ENCODE assay signal across 10 cellular contexts in the genomic region with DNA sequence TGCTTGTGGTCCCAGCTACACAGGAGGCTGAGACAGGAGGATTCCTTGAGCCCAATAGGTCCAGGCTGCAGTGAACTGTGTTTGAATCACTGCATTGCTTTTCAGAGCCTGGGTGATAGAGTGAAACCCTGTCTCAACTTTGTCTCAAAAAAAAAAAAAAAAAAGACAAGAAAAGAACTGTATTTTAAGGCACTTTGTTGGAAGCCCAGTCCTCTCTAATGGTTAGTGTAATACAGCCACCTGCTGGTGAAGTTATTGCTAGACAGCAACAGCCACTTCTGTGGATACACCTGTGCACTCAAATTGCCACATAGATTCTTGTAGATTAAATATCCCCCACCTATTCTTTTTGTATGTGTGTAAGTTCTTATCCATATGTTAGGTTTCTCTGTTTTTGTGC. TPM values are rescaled to one million over a fixed set of nuclear protein-coding genes. Genes with fewer than 3 reads are reported as not detected.
DNase-seq lines count a peak whose midpoint lies in the region; ATAC-seq and TF ChIP-seq lines count a peak whose summit lies in the region.
"Had no signal": no experiment of that assay in that cellular context is flagged by ENCODE, and none has a peak within 500 bp of the region (broad histone marks: within the 10 kb centered on the region; RNA-seq: fewer than 3 reads in every experiment).

No MANE protein-coding gene starts in this region.

- H3K4me2 ChIP-seq in H9 (ENCODE audit: insufficient read depth, insufficient read length, low read length) (no peak overlapping the region), MM.1S (ENCODE audit: low read depth, low read length) (no peak overlapping the region)

- H3K4me1 Mint-ChIP-seq in H9 = peaks cover 6 to 14% of the 10 kb centered on the region in 2 experiments

- H3K27me3 ChIP-seq in AG04450 (ENCODE audit: control insufficient read depth, insufficient read depth, low read length) (peaks cover 18% of the 10 kb centered on the region), H9 (ENCODE audit: insufficient read depth, low read length) (no peaks in the 10 kb centered on the region), MM.1S (replicated peaks; ENCODE audit: insufficient read depth, low read length) (no peaks in the 10 kb centered on the region; the same call in 1 of the 2 replicates), body of pancreas (no peaks in the 10 kb centered on the region), right lobe of liver (no peaks in the 10 kb centered on the region)
- H3K27me3 ChIP-seq: SJCRH30 had no signal

- H4K8ac ChIP-seq in H9 (replicated peaks; ENCODE audit: insufficient read length, low read depth, low read length) = no peak overlapping the region

- CTCF ChIA-PET in AG04450 (lab: Charles Lee) = interaction anchor here (0.6 to 9.7 kb wide), 14 partner anchors 10 to 1722 kb away, joined by 3 to 183 read pairs (median 4); a partner anchor contains a TSS

- no peaks in the 10 kb centered on the region for H3K79me2 ChIP-seq in H9 (ENCODE audit: insufficient read depth, low read length)
- no peaks in the 10 kb centered on the region for H3K79me2 ChIP-seq in MM.1S (ENCODE audit: low read length)

- no peak overlapping the region for H3K18ac ChIP-seq in H9 (ENCODE audit: insufficient read length, low read depth, low read length)

- H3K4ac ChIP-seq in H9 (ENCODE audit: low read depth, low read length) = no peak overlapping the region

- H3K4me3 Mint-ChIP-seq in H9 = no peak overlapping the region

- H3K27ac Mint-ChIP-seq in H9 = no peak overlapping the region

- H3K36me3 Mint-ChIP-seq in H9 (ENCODE audit: insufficient read depth in 1 of 3, low read depth in 3 of 3) = no peaks in the 10 kb centered on the region

- H2BK120ac ChIP-seq in H9 (ENCODE audit: low read depth, low read length, poor library complexity, severe bottlenecking) = no peak overlapping the region

- no peak for ATAC-seq in body of pancreas
- peak; percentile 31 to 61 (median 42) for ATAC-seq in right lobe of liver
- no peak for ATAC-seq in HG03439 (IDR thresholded peaks at IDR 0.05; ENCODE audit: unreplicated experiment)

- H3K4me1 ChIP-seq in H9 (ENCODE audit: insufficient read depth, low read length) = no peaks in the 10 kb centered on the region; the same call in 1 of the 2 replicates
- no peaks in the 10 kb centered on the region for H3K4me1 ChIP-seq in MM.1S (ENCODE audit: low read length)
- H3K4me1 ChIP-seq in body of pancreas = peaks cover 17% of the 10 kb centered on the region
- H3K4me1 ChIP-seq in right lobe of liver = peaks cover 0 to 35% (median 9%) of the 10 kb centered on the region in 4 donors
- H3K4me1 ChIP-seq: SJCRH30 had no signal

- no peak for TF ChIP-seq POLR2A in body of pancreas (IDR thresholded peaks at IDR 0.05)
- TF ChIP-seq POLR2A in right lobe of liver (IDR thresholded peaks at IDR 0.05) = no peak

- no peak overlapping the region for H2BK15ac ChIP-seq in H9 (ENCODE audit: low read depth, low read length)

- no peaks in the 10 kb centered on the region; the same call in 1 of the 2 replicates for H3K9me3 ChIP-seq in AG04450 (ENCODE audit: control insufficient read depth, insufficient read depth, low read length)
- no peaks in the 10 kb centered on the region for H3K9me3 ChIP-seq in H9 (ENCODE audit: control insufficient read depth, low read depth, low read length)
- H3K9me3 ChIP-seq in MM.1S (replicated peaks; ENCODE audit: insufficient read depth, low read length) = no peaks in the 10 kb centered on the region
- H3K9me3 ChIP-seq in body of pancreas = no peaks in the 10 kb centered on the region
- H3K9me3 ChIP-seq in right lobe of liver = no peaks in the 10 kb centered on the region
- H3K9me3 ChIP-seq: SJCRH30 had no signal

- H2BK5ac ChIP-seq in H9 (ENCODE audit: insufficient read length, low read length) = no peak overlapping the region

- H4K20me1 ChIP-seq in H9 (ENCODE audit: control insufficient read depth, insufficient read depth, insufficient read length) (no peaks in the 10 kb centered on the region), MM.1S (ENCODE audit: insufficient read depth, low read length) (no peaks in the 10 kb centered on the region)

- no peak overlapping the region for H2BK20ac ChIP-seq in H9 (ENCODE audit: low read depth, low read length, poor library complexity, severe bottlenecking)

- peaks cover 7% of the 10 kb centered on the region for H3K23me2 ChIP-seq in H9 (ENCODE audit: insufficient read length, low read depth, low read length, poor library complexity, severe bottlenecking)

- H3K9ac ChIP-seq in H9 (ENCODE audit: extremely low read depth, insufficient read length, low read length) = no peak overlapping the region
- H3K9ac ChIP-seq in MM.1S (ENCODE audit: low read length) = no peak overlapping the region

- H3K14ac ChIP-seq in H9 (ENCODE audit: insufficient read depth, low read length) = no peak overlapping the region

- H2AFZ ChIP-seq in H9 (ENCODE audit: low read length) (no peak overlapping the region), MM.1S (ENCODE audit: low read length) (no peak overlapping the region)

- no peaks in the 10 kb centered on the region for H3K79me1 ChIP-seq in H9 (ENCODE audit: insufficient read depth, low read depth, low read length, poor library complexity, severe bottlenecking)

- no peak overlapping the region for H3T11ph ChIP-seq in H9 (ENCODE audit: low read length)

- no peak overlapping the region for H4K91ac ChIP-seq in H9 (ENCODE audit: insufficient read length, low read depth, low read length)

- TF ChIP-seq CTCF in AG04450 (IDR thresholded peaks at IDR 0.05; ENCODE audit: low read depth, low read length) (peak; percentile 56), H9 (conservative IDR thresholded peaks at IDR 0.05) (peak; percentile 73), MM.1S (IDR thresholded peaks at IDR 0.05; ENCODE audit: low read length) (peak; percentile 62), body of pancreas (IDR thresholded peaks at IDR 0.05) (peak in 6 of 7 experiments; percentile 29 to 73 (median 63)), right lobe of liver (IDR thresholded peaks at IDR 0.05) (peak; percentile 53 to 80 (median 75))

- H3K36me3 ChIP-seq in MM.1S (replicated peaks; ENCODE audit: insufficient read depth, low read length) = no peaks in the 10 kb centered on the region
- no peaks in the 10 kb centered on the region for H3K36me3 ChIP-seq in body of pancreas (replicated peaks in 1 of 2; ENCODE audit: insufficient read depth in 1 of 2, low read depth in 2 of 2)
- H3K36me3 ChIP-seq in right lobe of liver = no peaks in the 10 kb centered on the region
- H3K36me3 ChIP-seq: SJCRH30 had no signal

- no peak overlapping the region for H2AK5ac ChIP-seq in H9 (ENCODE audit: insufficient read length, low read length)

- H3K56ac ChIP-seq in H9 (ENCODE audit: insufficient read length, low read depth, low read length) = no peak overlapping the region

- DNase-seq in AG04450 (ENCODE audit: low read depth, low spot score) = peak; percentile 11
- DNase-seq in ELR (ENCODE audit: low read depth) = peak; percentile 63
- no peak for DNase-seq in H9
- peak; percentile 62 for DNase-seq in MM.1S
- peak; percentile 16 to 47 (median 26) for DNase-seq in body of pancreas
- DNase-seq in right lobe of liver = no peak
- DNase-seq in GOT3 (lab: John Stamatoyannopoulos, UW) = no peak
- DNase-seq: left cardiac atrium had no signal

- no peak overlapping the region for H2BK12ac ChIP-seq in H9 (ENCODE audit: insufficient read length, low read depth, low read length)

- H3K9me2 ChIP-seq in MM.1S (replicated peaks; ENCODE audit: insufficient read depth, low read length) = no peaks in the 10 kb centered on the region

- H3K23ac ChIP-seq in H9 (ENCODE audit: insufficient read length, low read depth, low read length) = no peak overlapping the region

- H3K4me3 ChIP-seq in AG04450 (ENCODE audit: low read depth, low read length) = no peak overlapping the region
- no peak overlapping the region for H3K4me3 ChIP-seq in MM.1S (ENCODE audit: low read length)
- no peak overlapping the region for H3K4me3 ChIP-seq in body of pancreas
- no peak overlapping the region for H3K4me3 ChIP-seq in right lobe of liver
- H3K4me3 ChIP-seq: SJCRH30 had no signal

- intact Hi-C loops in body of pancreas (cut with DNase I) (loop anchor here (5.0 kb wide), 1 partner anchor 65 kb away; no protein-coding TSS in a partner anchor), right lobe of liver (cut with DNase I) (loop anchor here in 1 of 2 donors (5.0 kb wide), 1 partner anchor 65 kb away; no protein-coding TSS in a partner anchor)

- H3K27me3 Mint-ChIP-seq in H9 (ENCODE audit: low read depth) = peaks cover 2% of the 10 kb centered on the region

- no peaks in the 10 kb centered on the region for H3K9me3 Mint-ChIP-seq in H9

- no peaks in the 10 kb centered on the region for H3F3A ChIP-seq in MM.1S (ENCODE audit: insufficient read depth, low read length)

- H4K5ac ChIP-seq in H9 (ENCODE audit: insufficient read length, low read depth, low read length) = no peak overlapping the region

- H3K27ac ChIP-seq in AG04450 (ENCODE audit: low read depth, low read length) = no peak overlapping the region
- H3K27ac ChIP-seq in H9 (ENCODE audit: insufficient read length, low read depth, low read length) = no peak overlapping the region
- no peak overlapping the region for H3K27ac ChIP-seq in MM.1S (ENCODE audit: low read length)
- H3K27ac ChIP-seq in body of pancreas = no peak overlapping the region
- H3K27ac ChIP-seq in right lobe of liver = no peak overlapping the region
- H3K27ac ChIP-seq: SJCRH30 had no signal

- POLR2A ChIA-PET in AG04450 (lab: Yijun Ruan, JAX) = no interaction called here

RNA-seq across cellular contexts. Expression of a gene that starts 10.1 kb away (rescaled TPM):
- polyA plus RNA-seq in AG04450 (2011; rRNA removed) = 0.07 TPM in 1 of 2 replicates, not detected in the other
- not detected in 2 replicates for polyA minus RNA-seq in AG04450 (2011; rRNA and poly(A)+ RNA removed)
- total RNA-seq in H9 (2021) (not detected in 2 replicates), body of pancreas (not detected), right lobe of liver (over 10,000 TPM in 4 of 6 experiments, 1,000 to 10,000 TPM in 2; 5,578 to 14,578 (median 13,052) TPM)
- total RNA-seq: SJCRH30 had no signal

RNA-seq across cellular contexts. Expression of a gene that starts 32.1 kb away (rescaled TPM):
- 0.09 TPM in 1 of 2 replicates, not detected in the other for polyA plus RNA-seq in AG04450 (2011; rRNA removed)
- polyA minus RNA-seq in AG04450 (2011; rRNA and poly(A)+ RNA removed) = not detected in 2 replicates
- total RNA-seq in H9 (2021) (not detected in 2 replicates), body of pancreas (1 to 10 TPM in 1 of 2 donors, not detected in 1; 1.0 TPM), right lobe of liver (over 10,000 TPM in 5 of 6 experiments, 1,000 to 10,000 TPM in 1; 8,384 to 20,319 (median 15,496) TPM)
- total RNA-seq: SJCRH30 had no signal

RNA-seq across cellular contexts. Expression of a gene that starts 59.8 kb away (rescaled TPM):
- 0.17 TPM in 1 of 2 replicates, not detected in the other for polyA plus RNA-seq in AG04450 (2011; rRNA removed)
- 0.55 TPM in 1 of 2 replicates, not detected in the other for polyA minus RNA-seq in AG04450 (2011; rRNA and poly(A)+ RNA removed)
- total RNA-seq in H9 (2021) = not detected in 2 replicates
- total RNA-seq in body of pancreas = not detected
- over 10,000 TPM in 5 of 6 experiments, 1,000 to 10,000 TPM in 1; 6,080 to 16,362 (median 11,864) TPM for total RNA-seq in right lobe of liver
- total RNA-seq: SJCRH30 had no signal

Comparison
In these comparisons a context has a peak if more than half of its experiments do, and no peak if none do; other contexts are left out.
1. DNase-seq: peak in AG04450 (single experiment), ELR (single experiment), MM.1S (single experiment) and body of pancreas (4 of 4); none in H9 (single experiment), right lobe of liver (0 of 3) and GOT3 (single experiment).
2. ATAC-seq: peak in right lobe of liver (4 of 4); none in body of pancreas (single experiment) and HG03439 (single experiment).
3. RNA of a gene that starts 10.1 kb away (total RNA-seq): 5,578 to 14,578 TPM in right lobe of liver; not detected in body of pancreas and not detected in H9; every median in the first group is over 1,000 times any median in the second.
4. RNA of a gene that starts 32.1 kb away (total RNA-seq): 8,384 to 20,319 TPM in right lobe of liver; 1.0 TPM in body of pancreas and not detected in H9; every median in the first group is over 1,000 times any median in the second.
5. RNA of a gene that starts 59.8 kb away (total RNA-seq): 6,080 to 16,362 TPM in right lobe of liver; not detected in H9 and not detected in body of pancreas; every median in the first group is over 1,000 times any median in the second.
6. Peak in every context shown above with its lines, with median percentiles within 50 percentile points of each other: CTCF ChIP-seq.